25 cellular contexts compared by ENCODE assay signal in the genomic region with DNA sequence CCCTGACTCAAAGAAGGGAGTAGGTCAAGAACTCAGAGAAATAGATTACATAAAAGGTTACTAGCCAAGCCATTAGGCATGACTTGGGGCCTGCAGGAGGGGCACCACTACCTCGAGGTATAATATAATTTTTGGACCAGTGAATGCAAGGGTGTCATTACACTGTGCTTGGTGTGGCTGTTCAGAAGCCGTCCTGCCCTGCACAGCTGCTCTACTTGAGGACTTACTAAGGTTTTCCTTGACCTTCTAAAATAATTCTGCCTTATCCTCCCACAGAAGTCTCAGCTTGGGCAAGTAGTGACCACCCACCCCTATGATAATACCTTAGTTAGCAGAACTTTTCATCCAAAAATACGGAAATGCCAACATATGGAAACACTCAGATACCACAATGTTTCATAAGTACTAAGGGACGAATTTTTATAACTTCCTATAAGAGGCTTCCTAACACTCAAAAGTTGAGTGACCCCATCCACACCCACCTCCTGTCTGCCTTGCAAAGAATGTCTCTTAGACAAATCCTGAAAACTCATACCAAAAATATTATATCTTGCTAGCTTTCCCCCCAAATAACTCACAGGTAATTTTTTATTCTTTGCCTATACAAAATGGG. TPM values are rescaled to one million over a fixed set of nuclear protein-coding genes. Genes with fewer than 3 reads are reported as not detected.
DNase-seq lines count a peak whose midpoint lies in the region; ATAC-seq, FAIRE-seq and TF ChIP-seq lines count a peak whose summit lies in the region.
"Had no signal": no experiment of that assay in that cellular context is flagged by ENCODE, and none has a peak within 500 bp of the region (broad histone marks: within the 10 kb centered on the region; RNA-seq: fewer than 3 reads in every experiment).

No MANE protein-coding gene starts in this region.

- no peak for ATAC-seq in activated CD8-positive, alpha-beta memory T cell treated with anti-CD3 and anti-CD28 coated beads, Interleukin-2, amount 10 ng/mL, durations not matched to agents 7 days and 5 days
- ATAC-seq in activated CD8-positive, alpha-beta T cell treated with anti-CD3 and anti-CD28 coated beads for 36 hours, result no peak
- ATAC-seq in stimulated activated memory B cell treated with anti-CD40 and anti-IgM and Interleukin-4, amounts not matched to agents 10 μg/mL and 1 μg/mL and 100 μg/mL, for 72 hours, result peak; percentile 41
- ATAC-seq in GM18858 (IDR thresholded peaks at IDR 0.05; ENCODE audit: unreplicated experiment) (no peak), GM21576 (IDR thresholded peaks at IDR 0.05; ENCODE audit: unreplicated experiment) (no peak)
- ATAC-seq: pancreas, right cardiac atrium, SK-N-SH treated with all-trans-retinoic acid at 6 μM for 48 hours had no signal

- no peaks in the 10 kb centered on the region for H3K9me3 ChIP-seq in small intestine (ENCODE audit: control insufficient read depth, low read depth)
- H3K9me3 ChIP-seq: BLaER1 treated with 17β-estradiol and CSF1 and Interleukin-3, amounts not matched to agents 10 nM and 100 nM; pancreas; Peyer's patch had no signal

- no peak for FAIRE-seq in small intestine (lab: Jason Lieb, UNC)
- FAIRE-seq: bronchial epithelial cell, pancreas had no signal

- no peak for DNase-seq in activated CD8-positive, alpha-beta memory T cell treated with anti-CD3 and anti-CD28 coated beads, Interleukin-2, amount 10 ng/mL, durations not matched to agents 7 days and 5 days
- DNase-seq in activated CD8-positive, alpha-beta memory T cell treated with anti-CD3 and anti-CD28 coated beads for 24 hours, result no peak
- DNase-seq in MV-4-11 (lab: John Stamatoyannopoulos, UW) (peak; percentile 77), small intestine (no peak)
- peak; percentile 28 for DNase-seq in activated CD8-positive, alpha-beta T cell treated with anti-CD3 and anti-CD28 coated beads for 36 hours
- DNase-seq: ACHN; activated CD4-positive, alpha-beta T cell treated with anti-CD3 and anti-CD28 coated beads for 4 hours; activated T-cell treated with anti-CD3 and anti-CD28 coated beads, Interleukin-2, amount 50 U/mL, for 1 hour; GDM1; GM23248; mesenchymal stem cell; naive B cell; NCI-H187; NCI-H226; NCI-H82; pancreas; Peyer's patch; right cardiac atrium had no signal

- H3K36me3 ChIP-seq in small intestine (ENCODE audit: control insufficient read depth in 2 of 2, insufficient read depth in 2 of 2, low read length in 2 of 2), result no peaks in the 10 kb centered on the region
- H3K36me3 ChIP-seq: BLaER1 treated with 17β-estradiol and CSF1 and Interleukin-3, amounts not matched to agents 10 nM and 100 nM; pancreas; Peyer's patch had no signal

- H3K4me1 Mint-ChIP-seq in activated CD8-positive, alpha-beta memory T cell treated with anti-CD3 and anti-CD28 coated beads, Interleukin-2, amount 10 ng/mL, durations not matched to agents 7 days and 5 days, result peaks cover 75% of the 10 kb centered on the region
- H3K4me1 Mint-ChIP-seq in activated CD8-positive, alpha-beta T cell treated with anti-CD3 and anti-CD28 coated beads for 36 hours (ENCODE audit: low read depth), result peaks cover 49% of the 10 kb centered on the region
- H3K4me1 Mint-ChIP-seq in stimulated activated memory B cell treated with anti-CD40 and anti-IgM and Interleukin-4, amounts not matched to agents 10 μg/mL and 1 μg/mL and 100 μg/mL, for 72 hours, result peaks cover 7% of the 10 kb centered on the region

- TF ChIP-seq CTCF in activated CD8-positive, alpha-beta T cell treated with anti-CD3 and anti-CD28 coated beads for 36 hours (IDR thresholded peaks at IDR 0.05), result no peak

- peaks cover 8% of the 10 kb centered on the region for H3K36me3 Mint-ChIP-seq in activated CD8-positive, alpha-beta memory T cell treated with anti-CD3 and anti-CD28 coated beads, Interleukin-2, amount 10 ng/mL, durations not matched to agents 7 days and 5 days
- no peaks in the 10 kb centered on the region for H3K36me3 Mint-ChIP-seq in activated CD8-positive, alpha-beta T cell treated with anti-CD3 and anti-CD28 coated beads for 36 hours (ENCODE audit: low read depth)
- H3K36me3 Mint-ChIP-seq in stimulated activated memory B cell treated with anti-CD40 and anti-IgM and Interleukin-4, amounts not matched to agents 10 μg/mL and 1 μg/mL and 100 μg/mL, for 72 hours, result no peaks in the 10 kb centered on the region
- H3K36me3 Mint-ChIP-seq: naive B cell had no signal

- intact Hi-C loops in activated CD8-positive, alpha-beta T cell treated with anti-CD3 and anti-CD28 coated beads for 36 hours (cut with micrococcal nuclease), result no loop called here

- no peaks in the 10 kb centered on the region for H3K27me3 Mint-ChIP-seq in activated CD8-positive, alpha-beta memory T cell treated with anti-CD3 and anti-CD28 coated beads, Interleukin-2, amount 10 ng/mL, durations not matched to agents 7 days and 5 days
- H3K27me3 Mint-ChIP-seq in activated CD8-positive, alpha-beta T cell treated with anti-CD3 and anti-CD28 coated beads for 36 hours, result no peaks in the 10 kb centered on the region
- no peaks in the 10 kb centered on the region for H3K27me3 Mint-ChIP-seq in stimulated activated memory B cell treated with anti-CD40 and anti-IgM and Interleukin-4, amounts not matched to agents 10 μg/mL and 1 μg/mL and 100 μg/mL, for 72 hours
- H3K27me3 Mint-ChIP-seq: naive B cell had no signal

- peaks cover 4% of the 10 kb centered on the region for H3K9me3 Mint-ChIP-seq in activated CD8-positive, alpha-beta memory T cell treated with anti-CD3 and anti-CD28 coated beads, Interleukin-2, amount 10 ng/mL, durations not matched to agents 7 days and 5 days (ENCODE audit: low read depth)
- H3K9me3 Mint-ChIP-seq in activated CD8-positive, alpha-beta T cell treated with anti-CD3 and anti-CD28 coated beads for 36 hours, result no peaks in the 10 kb centered on the region
- peaks cover 3% of the 10 kb centered on the region for H3K9me3 Mint-ChIP-seq in stimulated activated memory B cell treated with anti-CD40 and anti-IgM and Interleukin-4, amounts not matched to agents 10 μg/mL and 1 μg/mL and 100 μg/mL, for 72 hours
- H3K9me3 Mint-ChIP-seq: dendritic cell treated with granulocyte-macrophage colony-stimulating factor and Interleukin-4, amounts not matched to agents 40 ng/mL and 50 ng/mL, for 4 days; naive B cell had no signal

- no peak overlapping the region for H3K4me3 ChIP-seq in small intestine (ENCODE audit: low read depth in 1 of 2, low read length in 2 of 2)
- H3K4me3 ChIP-seq: BLaER1 treated with 17β-estradiol and CSF1 and Interleukin-3, amounts not matched to agents 10 nM and 100 nM; GM23248; pancreas; Peyer's patch had no signal

- no peaks in the 10 kb centered on the region for H3K4me1 ChIP-seq in small intestine (ENCODE audit: control insufficient read depth in 2 of 2, insufficient read depth in 1 of 2, low read depth in 1 of 2, low read length in 1 of 2)
- H3K4me1 ChIP-seq: pancreas, Peyer's patch had no signal

- WGBS in small intestine, 3 donors, result 57 to 62% (median 62%) methylated on average over 4 of the region's 4 CpGs

- peak overlapping the region; percentile 89 for H3K27ac Mint-ChIP-seq in activated CD8-positive, alpha-beta memory T cell treated with anti-CD3 and anti-CD28 coated beads, Interleukin-2, amount 10 ng/mL, durations not matched to agents 7 days and 5 days
- peak overlapping the region; percentile 71 for H3K27ac Mint-ChIP-seq in activated CD8-positive, alpha-beta T cell treated with anti-CD3 and anti-CD28 coated beads for 36 hours
- H3K27ac Mint-ChIP-seq in stimulated activated memory B cell treated with anti-CD40 and anti-IgM and Interleukin-4, amounts not matched to agents 10 μg/mL and 1 μg/mL and 100 μg/mL, for 72 hours, result peak overlapping the region; percentile 25
- H3K27ac Mint-ChIP-seq: dendritic cell treated with granulocyte-macrophage colony-stimulating factor and Interleukin-4, amounts not matched to agents 40 ng/mL and 50 ng/mL, for 4 days; naive B cell had no signal

- POLR2A ChIA-PET in activated CD8-positive, alpha-beta T cell treated with anti-CD3 and anti-CD28 coated beads for 36 hours (lab: Charles Lee), result interaction anchor here (0.9 to 2.1 kb wide), 4 partner anchors 8 to 173 kb away, joined by 3 to 10 read pairs (median 4); partner anchors contain the start of gene ATG16L1

- no peaks in the 10 kb centered on the region for H3K27me3 ChIP-seq in small intestine (ENCODE audit: control insufficient read depth in 2 of 2, insufficient read depth in 2 of 2, low read length in 2 of 2)
- H3K27me3 ChIP-seq: BLaER1 treated with 17β-estradiol and CSF1 and Interleukin-3, amounts not matched to agents 10 nM and 100 nM; pancreas; Peyer's patch had no signal

- H3K4me3 Mint-ChIP-seq in activated CD8-positive, alpha-beta memory T cell treated with anti-CD3 and anti-CD28 coated beads, Interleukin-2, amount 10 ng/mL, durations not matched to agents 7 days and 5 days, result peak overlapping the region; percentile 41
- H3K4me3 Mint-ChIP-seq in activated CD8-positive, alpha-beta T cell treated with anti-CD3 and anti-CD28 coated beads for 36 hours, result no peak overlapping the region
- no peak overlapping the region for H3K4me3 Mint-ChIP-seq in stimulated activated memory B cell treated with anti-CD40 and anti-IgM and Interleukin-4, amounts not matched to agents 10 μg/mL and 1 μg/mL and 100 μg/mL, for 72 hours
- H3K4me3 Mint-ChIP-seq: dendritic cell treated with granulocyte-macrophage colony-stimulating factor and Interleukin-4, amounts not matched to agents 40 ng/mL and 50 ng/mL, for 4 days; naive B cell had no signal

- no peak overlapping the region for H3K27ac ChIP-seq in small intestine (ENCODE audit: low read depth in 1 of 2, low read length in 1 of 2)
- H3K27ac ChIP-seq: BLaER1 treated with 17β-estradiol and CSF1 and Interleukin-3, amounts not matched to agents 10 nM and 100 nM; GM23248; pancreas; Peyer's patch had no signal

- CTCF ChIA-PET in activated CD8-positive, alpha-beta memory T cell treated with anti-CD3 and anti-CD28 coated beads, Interleukin-2, amount 10 ng/mL, durations not matched to agents 7 days and 5 days (lab: Charles Lee), result interaction anchor here (0.9 to 5.7 kb wide), 5 partner anchors 10 to 35 kb away, joined by 3 to 47 read pairs (median 3); partner anchors contain the start of gene ATG16L1
- CTCF ChIA-PET in activated CD8-positive, alpha-beta T cell treated with anti-CD3 and anti-CD28 coated beads for 36 hours (lab: Charles Lee), result interaction anchor here (0.6 to 1.7 kb wide), 6 partner anchors 15 to 180 kb away, joined by 3 to 6 read pairs (median 4); no protein-coding TSS in a partner anchor

RNA-seq across cellular contexts. Expression of gene ATG16L1, which starts 17.7 kb away (rescaled TPM):
- total RNA-seq in activated CD8-positive, alpha-beta memory T cell treated with anti-CD3 and anti-CD28 coated beads, Interleukin-2, amount 10 ng/mL, durations not matched to agents 7 days and 5 days, result 10 to 100 TPM; 62.8 to 63.8 TPM
- total RNA-seq in activated CD8-positive, alpha-beta T cell treated with anti-CD3 and anti-CD28 coated beads for 36 hours, result 10 to 100 TPM; 22.1 to 24.4 TPM
- 10 to 100 TPM; 14.6 to 19.0 (median 15.9) TPM for polyA plus RNA-seq in small intestine

Comparison
In these comparisons a context has a peak if more than half of its experiments do, and no peak if none do; other contexts are left out.
1. DNase-seq: peak in MV-4-11 (single experiment) and activated CD8-positive, alpha-beta T cell treated with anti-CD3 and anti-CD28 coated beads for 36 hours (single experiment); none in activated CD8-positive, alpha-beta memory T cell treated with anti-CD3 and anti-CD28 coated beads, Interleukin-2, amount 10 ng/mL, durations not matched to agents 7 days and 5 days (single experiment), activated CD8-positive, alpha-beta memory T cell treated with anti-CD3 and anti-CD28 coated beads for 24 hours (single experiment) and small intestine (single experiment).
2. H3K27ac Mint-ChIP-seq: peak in every context shown above with its lines; median percentile 89 in activated CD8-positive, alpha-beta memory T cell treated with anti-CD3 and anti-CD28 coated beads, Interleukin-2, amount 10 ng/mL, durations not matched to agents 7 days and 5 days; 71 in activated CD8-positive, alpha-beta T cell treated with anti-CD3 and anti-CD28 coated beads for 36 hours; 25 in stimulated activated memory B cell treated with anti-CD40 and anti-IgM and Interleukin-4, amounts not matched to agents 10 μg/mL and 1 μg/mL and 100 μg/mL, for 72 hours.